In genomic region chr2:157404363-157404762, GRCh38 we compare ENCODE assay signal across 9 cellular contexts. TPM values are rescaled to one million over a fixed set of nuclear protein-coding genes. Genes with fewer than 3 reads are reported as not detected.
DNase-seq lines count a peak whose midpoint lies in the region; ATAC-seq and TF ChIP-seq lines count a peak whose summit lies in the region.
"Had no signal": no experiment of that assay in that cellular context is flagged by ENCODE, and none has a peak within 500 bp of the region (broad histone marks: within the 10 kb centered on the region; RNA-seq: fewer than 3 reads in every experiment).

No MANE protein-coding gene starts in this region.

- intact Hi-C loops in aorta (cut with DNase I): no loop called here

- no peaks in the 10 kb centered on the region for H3K27me3 Mint-ChIP-seq in activated CD4-positive, alpha-beta memory T cell treated with anti-CD3 and anti-CD28 coated beads, Interleukin-2, amount 10 ng/mL, durations not matched to agents 7 days and 5 days
- no peaks in the 10 kb centered on the region for H3K27me3 Mint-ChIP-seq in WTC11 (ENCODE audit: low read depth)

- H3K27ac Mint-ChIP-seq in activated CD4-positive, alpha-beta memory T cell treated with anti-CD3 and anti-CD28 coated beads, Interleukin-2, amount 10 ng/mL, durations not matched to agents 7 days and 5 days: peak overlapping the region; percentile 87
- H3K27ac Mint-ChIP-seq in WTC11: no peak overlapping the region

- ATAC-seq in GM19438 (IDR thresholded peaks at IDR 0.05; ENCODE audit: low read depth, unreplicated experiment) (peak; percentile 98), HG03442 (IDR thresholded peaks at IDR 0.05; ENCODE audit: unreplicated experiment) (peak; percentile 99), aorta (ENCODE audit: low FRiP score) (no peak), WTC11 (no peak)

- H3K36me3 Mint-ChIP-seq in activated CD4-positive, alpha-beta memory T cell treated with anti-CD3 and anti-CD28 coated beads, Interleukin-2, amount 10 ng/mL, durations not matched to agents 7 days and 5 days (ENCODE audit: low read depth): peaks cover 69% of the 10 kb centered on the region
- H3K36me3 Mint-ChIP-seq in WTC11: 0 out of 2 replicates have a peak, but pooled peaks cover 3% of the 10 kb centered on the region

- H3K4me3 Mint-ChIP-seq in activated CD4-positive, alpha-beta memory T cell treated with anti-CD3 and anti-CD28 coated beads, Interleukin-2, amount 10 ng/mL, durations not matched to agents 7 days and 5 days: peak overlapping the region; percentile 50
- H3K4me3 Mint-ChIP-seq in WTC11: no peak overlapping the region

- H3K9me3 ChIP-seq in aorta (ENCODE audit: control insufficient read depth, low read length): no peaks in the 10 kb centered on the region

- DNase-seq in AG09309 (ENCODE audit: low read depth): peak; percentile 3
- peak; percentile 67 for DNase-seq in activated CD4-positive, alpha-beta memory T cell treated with anti-CD3 and anti-CD28 coated beads, Interleukin-2, amount 10 ng/mL, durations not matched to agents 7 days and 5 days
- DNase-seq in kidney tubule cell (ENCODE audit: low spot score): peak; percentile 84
- DNase-seq in aorta: no peak
- DNase-seq in COLO829 (ENCODE audit: low spot score): no peak
- DNase-seq in WTC11 (ENCODE audit: low spot score): no peak

- H3K27ac ChIP-seq in aorta (ENCODE audit: low read depth in 1 of 2, low read length in 2 of 2): no peak overlapping the region

- TF ChIP-seq CTCF in AG09309 (IDR thresholded peaks at IDR 0.05; ENCODE audit: control insufficient read depth, insufficient read depth, low read depth, low read length, missing control alignments) (no peak), WTC11 (IDR thresholded peaks at IDR 0.05) (no peak)

- WGBS in aorta, 2 donors: 78 to 79% methylated on average over 2 of the region's 2 CpGs

- peaks cover 64% of the 10 kb centered on the region for H3K4me1 Mint-ChIP-seq in activated CD4-positive, alpha-beta memory T cell treated with anti-CD3 and anti-CD28 coated beads, Interleukin-2, amount 10 ng/mL, durations not matched to agents 7 days and 5 days
- no peaks in the 10 kb centered on the region for H3K4me1 Mint-ChIP-seq in WTC11

- H3K36me3 ChIP-seq in aorta (ENCODE audit: control insufficient read depth in 1 of 2, insufficient read depth in 2 of 2, low read length in 1 of 2): no peaks in the 10 kb centered on the region

- H3K4me3 ChIP-seq in AG09309 (ENCODE audit: control insufficient read depth, low read depth, low read length) (no peak overlapping the region), aorta (ENCODE audit: low read length in 2 of 2) (no peak overlapping the region)

- no peaks in the 10 kb centered on the region for H3K4me1 ChIP-seq in aorta (ENCODE audit: control insufficient read depth in 1 of 2, insufficient read depth in 2 of 2, low read length in 2 of 2)

- CTCF ChIA-PET in activated CD4-positive, alpha-beta memory T cell treated with anti-CD3 and anti-CD28 coated beads, Interleukin-2, amount 10 ng/mL, durations not matched to agents 7 days and 5 days (lab: Charles Lee): interaction anchor here (0.6 to 3.1 kb wide), 10 partner anchors 10 to 85 kb away, joined by 3 to 14 read pairs (median 5); no protein-coding TSS in a partner anchor
- CTCF ChIA-PET in WTC11 (lab: Charles Lee): interaction anchor here (1.3 kb wide), 1 partner anchor 77 kb away, joined by 4 read pairs; no protein-coding TSS in a partner anchor

- POLR2A ChIA-PET in activated CD4-positive, alpha-beta memory T cell treated with anti-CD3 and anti-CD28 coated beads, Interleukin-2, amount 10 ng/mL, durations not matched to agents 7 days and 5 days (lab: Charles Lee): interaction anchor here (0.8 to 5.8 kb wide), 24 partner anchors 9 to 607 kb away, joined by 3 to 93 read pairs (median 6); partner anchors contain the start of gene CYTIP
- POLR2A ChIA-PET in WTC11 (lab: Charles Lee): no interaction called here

- H3K9me3 Mint-ChIP-seq in activated CD4-positive, alpha-beta memory T cell treated with anti-CD3 and anti-CD28 coated beads, Interleukin-2, amount 10 ng/mL, durations not matched to agents 7 days and 5 days: peaks cover 32% of the 10 kb centered on the region
- peaks cover 14% of the 10 kb centered on the region for H3K9me3 Mint-ChIP-seq in WTC11

- no peaks in the 10 kb centered on the region for H3K27me3 ChIP-seq in aorta (ENCODE audit: control insufficient read depth in 1 of 2, insufficient read depth in 2 of 2, low read length in 1 of 2)

TF ChIP-seq in WTC11, 78 proteins besides CTCF, POLR2A, EP300 and RAD21:
- TF ChIP-seq TEAD4 (CRISPR knock-in tag; IDR thresholded peaks at IDR 0.05) (no peak), E2F5 (CRISPR knock-in tag; IDR thresholded peaks at IDR 0.05) (no peak), CREB1 (CRISPR knock-in tag; IDR thresholded peaks at IDR 0.05) (no peak), ZNF317 (CRISPR knock-in tag; IDR thresholded peaks at IDR 0.05; ENCODE audit: borderline replicate concordance, low read depth) (no peak), GABPB1 (CRISPR knock-in tag; IDR thresholded peaks at IDR 0.05) (no peak)

RNA-seq across cellular contexts. Expression of gene CYTIP, which starts 39.5 kb away (rescaled TPM):
- 100 to 1,000 TPM; 389 to 406 TPM for total RNA-seq in activated CD4-positive, alpha-beta memory T cell treated with anti-CD3 and anti-CD28 coated beads, Interleukin-2, amount 10 ng/mL, durations not matched to agents 7 days and 5 days
- 10 to 100 TPM in 1 of 2 donors, 1 to 10 TPM in 1; 10.0 to 21.1 TPM for total RNA-seq in aorta
- polyA plus RNA-seq in aorta: 1 to 10 TPM in 1 of 2 donors, under 1 TPM in 1; 1.00 to 5.0 TPM
- 0.66 to 1.2 TPM (median 0.89 TPM) in 3 replicates for total RNA-seq in WTC11 (2021)
- polyA plus RNA-seq: BJ had no signal

Comparison
In these comparisons a context has a peak if more than half of its experiments do, and no peak if none do; other contexts are left out.
1. DNase-seq: peak in AG09309 (single experiment), activated CD4-positive, alpha-beta memory T cell treated with anti-CD3 and anti-CD28 coated beads, Interleukin-2, amount 10 ng/mL, durations not matched to agents 7 days and 5 days (single experiment) and kidney tubule cell (single experiment); none in aorta (0 of 2), COLO829 (single experiment) and WTC11 (single experiment).
2. ATAC-seq: peak in GM19438 (single experiment) and HG03442 (single experiment); none in aorta (single experiment) and WTC11 (single experiment).
3. RNA of gene CYTIP, which starts 39.5 kb away (total RNA-seq): 389 to 406 TPM in activated CD4-positive, alpha-beta memory T cell treated with anti-CD3 and anti-CD28 coated beads, Interleukin-2, amount 10 ng/mL, durations not matched to agents 7 days and 5 days; 10.0 to 21.1 TPM in aorta and 0.66 to 1.2 TPM in WTC11; every median in the first group is over 10 times any median in the second.